27 cellular contexts compared by ENCODE assay signal in the genomic region with DNA sequence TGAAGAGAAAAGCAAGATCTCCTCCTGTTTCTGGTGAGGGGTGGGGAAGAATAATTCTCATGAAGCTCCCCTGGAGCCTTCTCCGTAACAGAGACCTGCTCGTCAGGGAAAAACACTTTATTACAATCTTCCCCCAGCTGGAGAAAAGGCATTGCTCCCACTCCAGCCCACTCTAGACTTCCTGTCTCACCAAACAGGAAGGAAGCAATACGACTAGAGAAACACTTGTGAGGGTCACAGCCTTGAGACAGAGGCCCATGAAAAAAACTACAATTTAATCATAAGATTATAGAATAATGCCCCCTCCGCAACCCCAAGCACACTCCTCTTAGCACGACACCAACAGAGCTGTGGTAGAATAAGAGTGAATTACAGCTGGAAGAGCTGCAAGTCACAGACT.
"Had no signal": no experiment of that assay in that cellular context is flagged by ENCODE, and none has a peak within 500 bp of the region (broad histone marks: within the 10 kb centered on the region; RNA-seq: fewer than 3 reads in every experiment).

No MANE protein-coding gene starts in this region.

- H3K27me3 Mint-ChIP-seq: activated CD8-positive, alpha-beta T cell treated with anti-CD3 and anti-CD28 coated beads for 36 hours; activated naive CD8-positive, alpha-beta T cell had no signal

- H3K4me3 Mint-ChIP-seq: activated CD8-positive, alpha-beta T cell treated with anti-CD3 and anti-CD28 coated beads for 36 hours; activated naive CD8-positive, alpha-beta T cell; activated T-cell treated with anti-CD3 and anti-CD28 coated beads, Interleukin-2, amount 50 U/mL, for 4 hours; T-helper 17 cell had no signal

- H3K9me3 ChIP-seq: SJSA1 had no signal

- H3K4me1 ChIP-seq: SJSA1 had no signal

- FAIRE-seq: RCC 7860 had no signal

- H3K4me3 ChIP-seq: cardiac muscle cell, MG63, SJSA1 had no signal

- H3K27ac Mint-ChIP-seq: activated CD8-positive, alpha-beta T cell treated with anti-CD3 and anti-CD28 coated beads for 36 hours; activated naive CD8-positive, alpha-beta T cell; T-helper 17 cell had no signal

- H3K27ac ChIP-seq: brain microvascular endothelial cell, cardiac muscle cell, SJSA1 had no signal

- ATAC-seq: activated CD4-positive, CD25-positive, alpha-beta regulatory T cell treated with anti-CD3 and anti-CD28 coated beads, Interleukin-2, amount 50 U/mL, for 24 hours; activated CD8-positive, alpha-beta T cell treated with anti-CD3 and anti-CD28 coated beads for 36 hours; activated T-cell treated with anti-CD3 and anti-CD28 coated beads, Interleukin-2, amount 50 U/mL, for 4 hours; PC-3; T-helper 17 cell had no signal

- DNase-seq: activated CD4-positive, alpha-beta T cell treated with anti-CD3 and anti-CD28 coated beads for 4 hours; activated CD8-positive, alpha-beta T cell treated with anti-CD3 and anti-CD28 coated beads for 36 hours; activated effector memory CD4-positive, alpha-beta T cell treated with anti-CD3 and anti-CD28 coated beads, Interleukin-2, amount 50 U/mL, for 16 hours; activated naive CD4-positive, alpha-beta T cell treated with Interleukin-2 at 50 U/mL for 16 hours; activated T-cell treated with anti-CD3 and anti-CD28 coated beads, Interleukin-2, amount 50 U/mL, for 4 hours; amygdala; brain microvascular endothelial cell; KG1; MG63; MV-4-11; NCI-H1092 treated with DMSO at 0.1 percent for 48 hours; NCI-H1417 treated with DMSO at 0.1 percent for 48 hours; NCI-H1694; NCI-H2029; NCI-H2107; NCI-H2171 treated with DMSO at 0.1 percent for 48 hours; NCI-H226; NCI-H526; NCI-H774; PC-3; SHP77; T-helper 17 cell had no signal

- H3K27me3 ChIP-seq: brain microvascular endothelial cell, cardiac muscle cell, MG63, SJSA1 had no signal

- H3K4me1 Mint-ChIP-seq: T-helper 17 cell had no signal

- H3K36me3 ChIP-seq: brain microvascular endothelial cell, cardiac muscle cell, MG63, SJSA1 had no signal
